8 cellular contexts compared by ENCODE assay signal in the genomic region with DNA sequence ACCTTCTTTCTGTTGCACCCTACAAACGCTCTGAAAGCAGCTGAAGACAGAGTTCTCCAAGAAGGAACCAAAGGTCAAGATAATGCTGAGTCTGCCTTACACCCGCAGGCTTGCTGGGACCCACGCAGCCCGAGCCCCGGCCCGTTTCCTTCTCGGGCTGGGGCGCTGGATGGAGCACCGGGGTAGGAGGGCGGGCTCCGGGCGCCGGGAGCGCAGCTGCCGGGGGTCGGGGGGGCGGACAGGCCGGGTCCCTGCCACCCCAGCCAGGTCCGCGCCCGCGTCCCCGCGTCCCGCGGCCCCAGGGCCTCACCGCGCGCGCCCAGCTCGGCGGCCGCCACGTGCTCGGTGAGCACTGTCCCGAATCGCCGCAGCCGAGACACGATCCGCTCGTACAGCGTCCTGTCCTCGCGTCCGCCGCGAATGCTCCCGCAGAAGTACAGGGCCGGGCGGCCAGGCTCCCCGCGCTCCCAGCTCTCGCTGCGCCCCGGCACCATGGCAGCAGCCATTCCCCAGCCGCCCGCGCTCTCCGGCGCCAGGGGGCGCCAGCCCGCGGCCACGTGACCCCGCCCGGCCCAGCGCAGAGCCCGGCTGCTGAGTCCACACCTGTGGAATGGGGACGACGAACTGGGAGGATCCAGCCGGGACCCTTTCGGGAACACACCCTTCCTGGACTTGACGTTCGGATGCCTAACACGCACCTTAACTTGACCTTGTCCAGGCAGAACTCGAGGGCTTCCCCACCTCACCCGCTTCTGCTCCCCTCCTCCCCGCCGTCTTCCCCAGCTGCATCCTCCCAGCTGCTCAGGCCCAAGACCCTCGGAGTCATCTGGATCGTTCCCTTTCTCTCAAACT. TPM values are rescaled to one million over a fixed set of nuclear protein-coding genes. Genes with fewer than 3 reads are reported as not detected.
A peak's percentile ranks its signal among the peaks of the same experiment; 100 is the strongest.
DNase-seq lines count a peak whose midpoint lies in the region; ATAC-seq, FAIRE-seq and TF ChIP-seq lines count a peak whose summit lies in the region.

A gene with protein sequence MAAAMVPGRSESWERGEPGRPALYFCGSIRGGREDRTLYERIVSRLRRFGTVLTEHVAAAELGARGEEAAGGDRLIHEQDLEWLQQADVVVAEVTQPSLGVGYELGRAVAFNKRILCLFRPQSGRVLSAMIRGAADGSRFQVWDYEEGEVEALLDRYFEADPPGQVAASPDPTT (minus strand): TSS at position 531 of the 852 bp plus-strand sequence. CDS start 25 bp downstream, at position 506.

- H3K9me3 ChIP-seq in pancreas (no peaks in the 10 kb centered on the region), thyroid gland (no peaks in the 10 kb centered on the region)

- H3K27ac Mint-ChIP-seq in IgD-negative memory B cell: peak within 1 kb of the TSS; percentile 76 to 97 (median 90)
- H3K27ac Mint-ChIP-seq in activated naive CD8-positive, alpha-beta T cell treated with anti-CD3 and anti-CD28 coated beads for 36 hours: peak within 1 kb of the TSS; percentile 90

- H3K4me3 Mint-ChIP-seq in IgD-negative memory B cell: peak within 1 kb of the TSS; percentile 88 to 96 (median 91)
- H3K4me3 Mint-ChIP-seq in activated naive CD8-positive, alpha-beta T cell treated with anti-CD3 and anti-CD28 coated beads for 36 hours: peak within 1 kb of the TSS; percentile 91

- H3K36me3 ChIP-seq in pancreas: no peaks in the 10 kb centered on the region
- no peaks in the 10 kb centered on the region for H3K36me3 ChIP-seq in thyroid gland

- ATAC-seq in GM21381 (IDR thresholded peaks at IDR 0.05; ENCODE audit: unreplicated experiment) (peak; percentile 81), Right ventricle myocardium superior (ENCODE audit: poor library complexity) (peak; percentile 99), pancreas (peak; percentile 97 to 99 (median 98))

- 3% methylated on average over 59 to 82 of the region's 82 CpGs for WGBS in pancreas, 2 donors
- 9 to 14% methylated on average over 15 to 24 of the region's 82 CpGs for WGBS in thyroid gland, 2 donors

- peak; percentile 91 to 95 (median 92) for TF ChIP-seq CTCF in pancreas (IDR thresholded peaks at IDR 0.05)
- peak; percentile 28 to 95 (median 86) for TF ChIP-seq CTCF in thyroid gland (IDR thresholded peaks at IDR 0.05)

- H3K36me3 Mint-ChIP-seq in IgD-negative memory B cell: peaks cover 1% of the 10 kb centered on the region
- H3K36me3 Mint-ChIP-seq in activated naive CD8-positive, alpha-beta T cell treated with anti-CD3 and anti-CD28 coated beads for 36 hours: peaks cover 40% of the 10 kb centered on the region

- H3K27ac ChIP-seq in pancreas (peak within 1 kb of the TSS in 3 of 4 donors; percentile 54 to 70 (median 60)), thyroid gland (no peak within 1 kb of the TSS)

- peak within 1 kb of the TSS; percentile 53 to 78 (median 77) for H3K4me3 ChIP-seq in pancreas
- H3K4me3 ChIP-seq in thyroid gland (replicated peaks in 1 of 3): peak within 1 kb of the TSS in 2 of 3 donors; percentile 33 to 46

- H3K27me3 Mint-ChIP-seq in IgD-negative memory B cell: peaks cover 5% of the 10 kb centered on the region
- no peaks in the 10 kb centered on the region for H3K27me3 Mint-ChIP-seq in activated naive CD8-positive, alpha-beta T cell treated with anti-CD3 and anti-CD28 coated beads for 36 hours

- TF ChIP-seq POLR2A in thyroid gland (IDR thresholded peaks at IDR 0.05): peak in 1 of 2 donors; percentile 57

- intact Hi-C loops in Right ventricle myocardium superior (cut with DNase I) (no loop called here), pancreas (cut with DNase I) (no loop called here), thyroid gland (cut with DNase I) (no loop called here)

- no peak for FAIRE-seq in pancreas (lab: Jason Lieb, UNC)

- H3K27me3 ChIP-seq in pancreas (no peaks in the 10 kb centered on the region), thyroid gland (no peaks in the 10 kb centered on the region)

- H3K4me1 Mint-ChIP-seq in IgD-negative memory B cell: peaks cover 10 to 21% (median 18%) of the 10 kb centered on the region in 3 donors
- H3K4me1 Mint-ChIP-seq in activated naive CD8-positive, alpha-beta T cell treated with anti-CD3 and anti-CD28 coated beads for 36 hours: peaks cover 44% of the 10 kb centered on the region

- H3K9me3 Mint-ChIP-seq in IgD-negative memory B cell: no peaks in the 10 kb centered on the region
- H3K9me3 Mint-ChIP-seq in activated naive CD8-positive, alpha-beta T cell treated with anti-CD3 and anti-CD28 coated beads for 36 hours: peaks cover 1% of the 10 kb centered on the region

- H3K4me1 ChIP-seq in pancreas (peaks cover 4 to 5% (median 5%) of the 10 kb centered on the region in 3 donors), thyroid gland (peaks cover 0 to 5% of the 10 kb centered on the region in 2 donors)

- DNase-seq in DMS53 (lab: John Stamatoyannopoulos, UW) (peak; percentile 86), SKM-1 (lab: John Stamatoyannopoulos, UW; ENCODE audit: unreplicated experiment) (peak; percentile 22), Right ventricle myocardium superior (peak; percentile 84), pancreas (peak; percentile 72 to 95 (median 87)), thyroid gland (peak; percentile 73 to 79)
- peak; percentile 88 for DNase-seq in activated naive CD8-positive, alpha-beta T cell treated with anti-CD3 and anti-CD28 coated beads for 36 hours

RNA-seq across cellular contexts. Expression of the gene that starts here (rescaled TPM):
- polyA plus RNA-seq in IgD-negative memory B cell: 125 TPM
- 10 to 100 TPM; 55.8 to 56.1 TPM for total RNA-seq in activated naive CD8-positive, alpha-beta T cell treated with anti-CD3 and anti-CD28 coated beads for 36 hours
- total RNA-seq in Right ventricle myocardium superior: 31.5 TPM
- 10 to 100 TPM; 19.9 to 45.1 (median 38.4) TPM for total RNA-seq in pancreas
- polyA plus RNA-seq in pancreas: 10 to 100 TPM; 56.0 to 73.3 TPM
- 100 to 1,000 TPM in 1 of 4 donors, 10 to 100 TPM in 3; 33.1 to 122 (median 84.1) TPM for total RNA-seq in thyroid gland

Comparison
In these comparisons a context has a peak if more than half of its experiments do, and no peak if none do; other contexts are left out.
1. DNase-seq: peak in every context shown above with its lines; median percentile 88 in activated naive CD8-positive, alpha-beta T cell treated with anti-CD3 and anti-CD28 coated beads for 36 hours; 87 in pancreas; 86 in DMS53; 84 in Right ventricle myocardium superior; 76 in thyroid gland; 22 in SKM-1.
2. H3K27ac ChIP-seq: peak in pancreas (3 of 4); none in thyroid gland (0 of 3).
3. Peak in every context shown above with its lines, with median percentiles within 50 percentile points of each other: ATAC-seq.